ENCODE assay signal across 1 cellular context in the genomic region with DNA sequence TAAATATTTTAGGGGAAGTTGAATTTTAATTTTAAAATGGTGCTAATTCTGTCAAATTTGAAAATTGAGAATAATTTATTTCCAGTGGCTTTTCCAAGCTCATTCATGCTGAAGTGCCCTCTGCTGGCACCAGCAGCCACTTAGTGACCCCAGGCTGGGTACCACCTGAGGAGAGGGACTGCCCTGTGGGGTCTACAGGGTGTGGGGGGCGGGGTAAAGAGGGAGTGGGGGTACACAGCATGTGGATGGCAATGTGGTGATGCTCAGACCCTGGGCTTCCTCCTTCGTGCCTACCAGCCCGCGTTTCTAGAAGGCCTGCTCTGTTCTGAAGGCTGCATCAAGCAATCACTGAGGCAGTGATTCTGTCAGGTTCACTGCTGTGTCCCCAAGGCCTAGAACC.
TF ChIP-seq lines count a peak whose summit lies in the region.

No MANE protein-coding gene starts in this region.

TF ChIP-seq in WTC11, 78 proteins besides CTCF, POLR2A, EP300 and RAD21 (continued from another document):
- TF ChIP-seq ARID4B (CRISPR knock-in tag; IDR thresholded peaks at IDR 0.05; ENCODE audit: borderline replicate concordance), result no peak
